14 cellular contexts compared by ENCODE assay signal in genomic region chr7:14836006-14836405, GRCh38.
DNase-seq lines count a peak whose midpoint lies in the region; ATAC-seq and TF ChIP-seq lines count a peak whose summit lies in the region.
"Had no signal": no experiment of that assay in that cellular context is flagged by ENCODE, and none has a peak within 500 bp of the region (broad histone marks: within the 10 kb centered on the region; RNA-seq: fewer than 3 reads in every experiment).

No MANE protein-coding gene starts in this region.

- no peaks in the 10 kb centered on the region for H4K20me1 ChIP-seq in osteoblast (ENCODE audit: insufficient read depth, low read length)

- TF ChIP-seq CTCF in choroid plexus epithelial cell (conservative IDR thresholded peaks at IDR 0.05; ENCODE audit: low read depth, low read length) (no peak), osteoblast (IDR thresholded peaks at IDR 0.05; ENCODE audit: extremely low read depth, low read depth, low read length) (no peak), lower lobe of right lung (IDR thresholded peaks at IDR 0.05) (no peak)

- peak overlapping the region; percentile 92 for H3K27ac ChIP-seq in osteoblast (ENCODE audit: low read depth, low read length)
- H3K27ac ChIP-seq in lower lobe of right lung = no peak overlapping the region
- H3K27ac ChIP-seq: adrenal gland, hepatocyte, thoracic aorta had no signal

- H3K4me1 ChIP-seq in osteoblast (ENCODE audit: insufficient read depth, low read length) (peaks cover 57% of the 10 kb centered on the region), lower lobe of right lung (no peaks in the 10 kb centered on the region)
- H3K4me1 ChIP-seq: adrenal gland had no signal

- H3K9me3 ChIP-seq in osteoblast (ENCODE audit: low read depth, low read length) (no peaks in the 10 kb centered on the region), lower lobe of right lung (no peaks in the 10 kb centered on the region)
- H3K9me3 ChIP-seq: adrenal gland, thoracic aorta had no signal

- peak overlapping the region; percentile 80 for H3K4me2 ChIP-seq in osteoblast (ENCODE audit: insufficient read depth, low read length)

- H3K79me2 ChIP-seq in osteoblast (ENCODE audit: insufficient read depth, low read length) = no peaks in the 10 kb centered on the region
- H3K79me2 ChIP-seq: hepatocyte had no signal

- DNase-seq in NCI-H2107 treated with DMSO at 0.1 percent for 48 hours (lab: John Stamatoyannopoulos, UW; ENCODE audit: unreplicated experiment) (peak; percentile 66), NCI-H2107 (lab: John Stamatoyannopoulos, UW) (no peak), NCI-H2227 treated with DMSO at 0.1 percent for 48 hours (lab: John Stamatoyannopoulos, UW) (peak; percentile 24), choroid plexus epithelial cell (ENCODE audit: low read depth) (peak; percentile 42), osteoblast (ENCODE audit: insufficient read length, low spot score, missing footprints) (no peak), lower lobe of right lung (no peak), left lobe of liver (ENCODE audit: low spot score) (no peak), T1000 (lab: John Stamatoyannopoulos, UW) (no peak)
- DNase-seq: MV-4-11, natural killer cell had no signal

- ATAC-seq in lower lobe of right lung = no peak
- ATAC-seq in left lobe of liver = no peak
- ATAC-seq: esophagus mucosa, natural killer cell had no signal

- H3K27me3 ChIP-seq in osteoblast (ENCODE audit: insufficient read depth, low read length) = no peaks in the 10 kb centered on the region
- no peaks in the 10 kb centered on the region for H3K27me3 ChIP-seq in lower lobe of right lung (ENCODE audit: low read depth)
- H3K27me3 ChIP-seq: adrenal gland, hepatocyte had no signal

- H3K36me3 ChIP-seq in osteoblast (ENCODE audit: insufficient read depth, low read length) = no peaks in the 10 kb centered on the region
- H3K36me3 ChIP-seq in lower lobe of right lung = no peaks in the 10 kb centered on the region
- H3K36me3 ChIP-seq: adrenal gland, thoracic aorta had no signal

- H3K4me3 ChIP-seq in choroid plexus epithelial cell (ENCODE audit: low read depth, low read length) = no peak overlapping the region
- H3K4me3 ChIP-seq in osteoblast (ENCODE audit: insufficient read depth, low read length) = no peak overlapping the region
- H3K4me3 ChIP-seq in lower lobe of right lung = no peak overlapping the region
- H3K4me3 ChIP-seq: adrenal gland, hepatocyte, thoracic aorta had no signal

- H2AFZ ChIP-seq in osteoblast (ENCODE audit: low read length) = no peak overlapping the region

- intact Hi-C loops in lower lobe of right lung (cut with DNase I) = no loop called here

Comparison
In these comparisons a context has a peak if more than half of its experiments do, and no peak if none do; other contexts are left out.
1. DNase-seq: peak in NCI-H2107 treated with DMSO at 0.1 percent for 48 hours (single experiment), NCI-H2227 treated with DMSO at 0.1 percent for 48 hours (single experiment) and choroid plexus epithelial cell (single experiment); none in NCI-H2107 (single experiment), osteoblast (single experiment), lower lobe of right lung (single experiment), left lobe of liver (single experiment) and T1000 (single experiment).